ENCODE assay signal across 12 cellular contexts in the genomic region with DNA sequence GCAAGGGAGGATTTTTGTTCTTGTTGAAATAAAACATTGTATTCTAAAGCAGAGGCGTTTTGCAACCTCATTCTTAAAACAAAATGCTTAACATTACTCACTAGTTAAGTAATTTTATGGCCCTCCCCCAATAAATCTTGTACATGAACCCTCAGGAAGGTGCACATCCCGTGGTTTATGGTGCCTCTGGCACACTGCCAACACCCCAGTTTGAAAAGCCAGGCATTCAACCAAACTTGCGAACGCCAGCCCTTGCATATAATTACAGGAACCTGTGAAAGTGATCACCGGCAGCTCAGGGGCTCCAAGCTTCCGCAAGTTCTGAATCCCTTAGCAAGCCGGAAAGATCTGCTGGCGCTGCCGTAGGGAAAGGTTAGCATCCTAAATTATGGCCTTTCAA.
DNase-seq lines count a peak whose midpoint lies in the region; ATAC-seq and TF ChIP-seq lines count a peak whose summit lies in the region.
"Had no signal": no experiment of that assay in that cellular context is flagged by ENCODE, and none has a peak within 500 bp of the region (broad histone marks: within the 10 kb centered on the region; RNA-seq: fewer than 3 reads in every experiment).

No MANE protein-coding gene starts in this region.

- no peaks in the 10 kb centered on the region for H3K9me3 Mint-ChIP-seq in nephron
- H3K9me3 Mint-ChIP-seq in activated naive CD8-positive, alpha-beta T cell treated with anti-CD3 and anti-CD28 coated beads, Interleukin-2, amount 50 U/mL, for 24 hours: no peaks in the 10 kb centered on the region

- H3K4me3 ChIP-seq in Karpas-422 (ENCODE audit: low read length): no peak overlapping the region
- no peak overlapping the region for H3K4me3 ChIP-seq in BE2C (ENCODE audit: low read depth, low read length)
- no peak overlapping the region for H3K4me3 ChIP-seq in effector memory CD4-positive, alpha-beta T cell (ENCODE audit: insufficient read depth, low read depth, low read length, poor library complexity, severe bottlenecking)

- no peaks in the 10 kb centered on the region for H3K79me2 ChIP-seq in Karpas-422 (ENCODE audit: low read length)

- H3K36me3 ChIP-seq in Karpas-422 (ENCODE audit: insufficient read depth, low read length) (no peaks in the 10 kb centered on the region), BE2C (no peaks in the 10 kb centered on the region)
- no peaks in the 10 kb centered on the region for H3K36me3 ChIP-seq in effector memory CD4-positive, alpha-beta T cell (ENCODE audit: control insufficient read depth, insufficient read depth, low read length)

- no peaks in the 10 kb centered on the region for H4K20me1 ChIP-seq in Karpas-422 (ENCODE audit: insufficient read depth, low read depth, low read length)

- TF ChIP-seq CTCF in nephron (IDR thresholded peaks at IDR 0.05; ENCODE audit: unreplicated experiment in 3 of 3) (no peak), BE2C (IDR thresholded peaks at IDR 0.05; ENCODE audit: low read depth, low read length) (no peak)

- no peak for ATAC-seq in activated naive CD8-positive, alpha-beta T cell treated with anti-CD3 and anti-CD28 coated beads, Interleukin-2, amount 50 U/mL, for 24 hours

- DNase-seq in DMS153 treated with DMSO at 0.1 percent for 48 hours (lab: John Stamatoyannopoulos, UW; ENCODE audit: unreplicated experiment): peak; percentile 25
- peak; percentile 42 to 51 for DNase-seq in NOMO-1 (lab: John Stamatoyannopoulos, UW; ENCODE audit: unreplicated experiment in 2 of 2)
- DNase-seq in dermis microvascular lymphatic vessel endothelial cell (ENCODE audit: low read depth in 2 of 2): peak; percentile 61 to 91
- no peak for DNase-seq in activated naive CD8-positive, alpha-beta T cell treated with anti-CD3 and anti-CD28 coated beads, Interleukin-2, amount 50 U/mL, for 24 hours
- no peak for DNase-seq in Karpas-422
- DNase-seq in BE2C: no peak
- no peak for DNase-seq in effector memory CD4-positive, alpha-beta T cell
- DNase-seq: activated CD8-positive, alpha-beta memory T cell treated with anti-CD3 and anti-CD28 coated beads for 24 hours; effector CD8-positive, alpha-beta T cell; HFFc6 had no signal

- no peak overlapping the region for H3K9ac ChIP-seq in Karpas-422 (ENCODE audit: low read length)

- no peak overlapping the region for H2AFZ ChIP-seq in Karpas-422 (ENCODE audit: low read length)

- no peak overlapping the region for H3K4me3 Mint-ChIP-seq in nephron
- no peak overlapping the region for H3K4me3 Mint-ChIP-seq in activated naive CD8-positive, alpha-beta T cell treated with anti-CD3 and anti-CD28 coated beads, Interleukin-2, amount 50 U/mL, for 24 hours
- H3K4me3 Mint-ChIP-seq: brain, HFFc6 had no signal

- peak overlapping the region; percentile 32 to 87 (median 86) for H3K27ac Mint-ChIP-seq in nephron
- H3K27ac Mint-ChIP-seq in activated naive CD8-positive, alpha-beta T cell treated with anti-CD3 and anti-CD28 coated beads, Interleukin-2, amount 50 U/mL, for 24 hours: no peak overlapping the region
- H3K27ac Mint-ChIP-seq: brain, HFFc6 had no signal

- no peaks in the 10 kb centered on the region for H3K9me3 ChIP-seq in Karpas-422 (ENCODE audit: low read length)
- H3K9me3 ChIP-seq in BE2C: no peaks in the 10 kb centered on the region
- no peaks in the 10 kb centered on the region for H3K9me3 ChIP-seq in effector memory CD4-positive, alpha-beta T cell (ENCODE audit: control insufficient read depth, low read length)

- H3K27me3 ChIP-seq in Karpas-422 (ENCODE audit: low read length): no peaks in the 10 kb centered on the region
- H3K27me3 ChIP-seq in BE2C: no peaks in the 10 kb centered on the region
- no peaks in the 10 kb centered on the region for H3K27me3 ChIP-seq in effector memory CD4-positive, alpha-beta T cell (replicated peaks; ENCODE audit: control insufficient read depth, insufficient read depth, low read length, poor library complexity, severe bottlenecking)

- H3K27me3 Mint-ChIP-seq in nephron (ENCODE audit: low read depth): peaks cover 5% of the 10 kb centered on the region
- no peaks in the 10 kb centered on the region for H3K27me3 Mint-ChIP-seq in activated naive CD8-positive, alpha-beta T cell treated with anti-CD3 and anti-CD28 coated beads, Interleukin-2, amount 50 U/mL, for 24 hours

- no peaks in the 10 kb centered on the region for H3K4me1 ChIP-seq in Karpas-422 (ENCODE audit: low read length)
- no peaks in the 10 kb centered on the region for H3K4me1 ChIP-seq in BE2C
- H3K4me1 ChIP-seq in effector memory CD4-positive, alpha-beta T cell (ENCODE audit: control insufficient read depth, insufficient read depth, low read length, poor library complexity, severe bottlenecking): no peaks in the 10 kb centered on the region

- no peaks in the 10 kb centered on the region for H3K36me3 Mint-ChIP-seq in nephron (ENCODE audit: low read depth)
- no peaks in the 10 kb centered on the region for H3K36me3 Mint-ChIP-seq in activated naive CD8-positive, alpha-beta T cell treated with anti-CD3 and anti-CD28 coated beads, Interleukin-2, amount 50 U/mL, for 24 hours (ENCODE audit: low read depth)
- H3K36me3 Mint-ChIP-seq: brain had no signal

- no peak overlapping the region for H3K27ac ChIP-seq in Karpas-422 (ENCODE audit: low read length)
- no peak overlapping the region for H3K27ac ChIP-seq in effector memory CD4-positive, alpha-beta T cell (ENCODE audit: insufficient read depth, low read length, poor library complexity, severe bottlenecking)

- H3K4me2 ChIP-seq in Karpas-422 (ENCODE audit: low read depth, low read length, poor library complexity, severe bottlenecking): no peak overlapping the region

- H3K4me1 Mint-ChIP-seq in nephron: peaks cover 19% of the 10 kb centered on the region
- H3K4me1 Mint-ChIP-seq in activated naive CD8-positive, alpha-beta T cell treated with anti-CD3 and anti-CD28 coated beads, Interleukin-2, amount 50 U/mL, for 24 hours: no peaks in the 10 kb centered on the region

- H3K9me2 ChIP-seq in Karpas-422 (replicated peaks; ENCODE audit: insufficient read depth, low read length): no peaks in the 10 kb centered on the region

Comparison
In these comparisons a context has a peak if more than half of its experiments do, and no peak if none do; other contexts are left out.
1. DNase-seq: peak in DMS153 treated with DMSO at 0.1 percent for 48 hours (single experiment), NOMO-1 (2 of 2) and dermis microvascular lymphatic vessel endothelial cell (2 of 2); none in activated naive CD8-positive, alpha-beta T cell treated with anti-CD3 and anti-CD28 coated beads, Interleukin-2, amount 50 U/mL, for 24 hours (single experiment), Karpas-422 (single experiment), BE2C (single experiment) and effector memory CD4-positive, alpha-beta T cell (0 of 3).